In the genomic region with DNA sequence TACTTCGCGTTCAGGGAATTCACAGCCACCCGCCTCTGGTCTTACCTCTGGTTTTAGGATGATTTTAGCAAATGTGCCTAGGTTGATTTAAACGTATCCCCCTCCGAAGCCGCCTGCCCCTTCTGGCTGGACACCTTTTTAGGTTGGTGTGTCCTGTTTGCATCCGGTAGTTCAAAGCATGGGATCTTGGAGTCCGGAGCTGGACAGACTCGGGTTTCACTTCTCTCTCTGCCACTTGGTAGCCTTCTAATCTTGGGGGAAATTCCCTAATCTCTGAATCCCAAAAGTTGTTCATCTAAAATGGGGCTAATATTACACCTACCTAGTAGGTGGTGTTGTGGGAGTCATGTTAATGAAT, we compare ENCODE assay signal across 8 cellular contexts. TPM values are rescaled to one million over a fixed set of nuclear protein-coding genes. Genes with fewer than 3 reads are reported as not detected.
DNase-seq lines count a peak whose midpoint lies in the region; ATAC-seq and TF ChIP-seq lines count a peak whose summit lies in the region.

No MANE protein-coding gene starts in this region.

- peak overlapping the region in 2 of 3 donors; percentile 44 to 61 for H3K4me3 ChIP-seq in thyroid gland (replicated peaks in 1 of 3)

- H3K27me3 ChIP-seq in thyroid gland: no peaks in the 10 kb centered on the region

- peaks cover 8% of the 10 kb centered on the region in 2 donors for H3K4me1 ChIP-seq in thyroid gland

- intact Hi-C loops in thyroid gland (cut with DNase I): loop anchor here (10.0 kb wide), 1 partner anchor 350 kb away; a partner anchor contains a TSS

- no peaks in the 10 kb centered on the region for H3K36me3 ChIP-seq in thyroid gland

- WGBS in thyroid gland, 2 donors: 0 to 1% methylated on average over 8 to 9 of the region's 9 CpGs

- no peaks in the 10 kb centered on the region for H3K9me3 ChIP-seq in thyroid gland

- TF ChIP-seq POLR2A in thyroid gland (IDR thresholded peaks at IDR 0.05): no peak

- TF ChIP-seq CTCF in GM13976 (IDR thresholded peaks at IDR 0.05; ENCODE audit: borderline replicate concordance, control extremely low read depth, extremely low read depth, insufficient read depth, missing control alignments): no peak
- TF ChIP-seq CTCF in VCaP (conservative IDR thresholded peaks at IDR 0.05): no peak
- no peak for TF ChIP-seq CTCF in thyroid gland (IDR thresholded peaks at IDR 0.05)

- in situ Hi-C loops in GM13976 (cut with MboI; ENCODE audit: low sequenced_read_pairs, unreplicated experiment) (no loop called here), KBM-7 (cut with MboI; ENCODE audit: low pct_unique_long_range_greater_than_20kb, low sequenced_read_pairs) (no loop called here)

- peak overlapping the region; percentile 70 for H3K27ac ChIP-seq in VCaP
- H3K27ac ChIP-seq in thyroid gland: no peak overlapping the region

- peak; percentile 7 for ATAC-seq in HG02763 (IDR thresholded peaks at IDR 0.05; ENCODE audit: unreplicated experiment)

- DNase-seq in GM13976 (ENCODE audit: low spot score): peak; percentile 41
- peak; percentile 17 for DNase-seq in iris pigment epithelial cell (ENCODE audit: low read depth)
- no peak for DNase-seq in thyroid gland
- no peak for DNase-seq in activated effector memory CD4-positive, alpha-beta T cell treated with Interleukin-2 at 50 U/mL for 16 hours
- DNase-seq in RPMI8226: no peak
- DNase-seq in KBM-7: no peak

RNA-seq across cellular contexts. Expression of a gene that starts 0.7 kb away (rescaled TPM):
- 1 to 10 TPM in 3 of 4 donors, under 1 TPM in 1; 0.67 to 1.8 (median 1.5) TPM for total RNA-seq in thyroid gland

RNA-seq across cellular contexts. Expression of a gene that starts 23.1 kb away (rescaled TPM):
- total RNA-seq in thyroid gland: not detected

Comparison
In these comparisons a context has a peak if more than half of its experiments do, and no peak if none do; other contexts are left out.
1. DNase-seq: peak in GM13976 (single experiment) and iris pigment epithelial cell (single experiment); none in thyroid gland (0 of 2), activated effector memory CD4-positive, alpha-beta T cell treated with Interleukin-2 at 50 U/mL for 16 hours (single experiment), RPMI8226 (single experiment) and KBM-7 (single experiment).